Comparison of ENCODE assay signal across 27 cellular contexts in genomic region chr3:135849827-135850226, GRCh38.
"Had no signal": no experiment of that assay in that cellular context is flagged by ENCODE, and none has a peak within 500 bp of the region (broad histone marks: within the 10 kb centered on the region; RNA-seq: fewer than 3 reads in every experiment).

No MANE protein-coding gene starts in this region.

- FAIRE-seq: urothelium cell line had no signal

- H3K4me1 ChIP-seq: stomach, suprapubic skin, testis, thyroid gland, tibial artery, tibial nerve, transverse colon, upper lobe of left lung, upper lobe of right lung, uterus, vagina had no signal

- H3K27ac ChIP-seq: stomach, suprapubic skin, testis, thoracic aorta, thyroid gland, tibial artery, tibial nerve, transverse colon, upper lobe of left lung, upper lobe of right lung, uterus, vagina had no signal

- H3K4me3 ChIP-seq: stomach, suprapubic skin, testis, thoracic aorta, thyroid gland, tibial artery, tibial nerve, transverse colon, upper lobe of left lung, upper lobe of right lung, uterus, vagina had no signal

- H3K27me3 ChIP-seq: stomach, suprapubic skin, testis, thyroid gland, tibial nerve, transverse colon, upper lobe of left lung, uterus, vagina had no signal

- H3K36me3 ChIP-seq: stomach, suprapubic skin, thoracic aorta, thyroid gland, tibial artery, tibial nerve, transverse colon, upper lobe of left lung, upper lobe of right lung, uterus, vagina had no signal

- DNase-seq: stimulated activated CD4-positive, alpha-beta T cell treated with anti-CD3 and anti-CD28 coated beads, Interleukin-2, amount 100 ng/mL, for 48 hours; stimulated activated CD4-positive, alpha-beta T cell treated with anti-CD3 and anti-CD28 coated beads, Interleukin-4, amount 100 ng/mL, for 1 hour; stimulated activated CD4-positive, alpha-beta T cell treated with anti-CD3 and anti-CD28 coated beads, Interleukin-4, amount 100 ng/mL, for 24 hours; stimulated activated CD4-positive, alpha-beta T cell treated with anti-CD3 and anti-CD28 coated beads, Interleukin-4, amount 100 ng/mL, for 4 hours; stimulated activated CD8-positive, alpha-beta memory T cell treated with anti-CD3 and anti-CD28 coated beads, Interleukin-4, amount 100 ng/mL, for 48 hours; stimulated activated naive B cell treated with anti-CD40 and anti-IgM and Interleukin-4, amounts not matched to agents 10 μg/mL and 1 μg/mL and 100 μg/mL, for 72 hours; stimulated activated naive CD4-positive, alpha-beta T cell; stimulated activated naive CD4-positive, alpha-beta T cell treated with Interleukin-2 at 50 U/mL for 16 hours; stimulated activated naive CD8-positive, alpha-beta T cell treated with anti-CD3 and anti-CD28 coated beads, Interleukin-15, amount 100 ng/mL, for 72 hours; stimulated activated naive CD8-positive, alpha-beta T cell treated with anti-CD3 and anti-CD28 coated beads, Interleukin-15, Interleukin-2, amounts not matched to agents 100 U/mL and 50 U/mL, for 24 hours; stomach; substantia nigra; testis; thyroid gland; tibial artery; transverse colon; trophoblast cell; upper lobe of left lung; upper lobe of right lung; uterus had no signal

- ATAC-seq: stimulated activated effector memory CD8-positive, alpha-beta T cell treated with anti-CD3 and anti-CD28 coated beads, Interleukin-12 subunit alpha, Interleukin-12 subunit beta, amount 100 ng/mL, for 72 hours; stimulated activated memory B cell treated with anti-CD40 and anti-IgM and Interleukin-4, amounts not matched to agents 10 μg/mL and 1 μg/mL and 100 μg/mL, for 72 hours; stimulated activated naive B cell treated with anti-CD40 and anti-IgM and Interleukin-4, amounts not matched to agents 10 μg/mL and 1 μg/mL and 100 μg/mL, for 72 hours; stimulated activated naive CD8-positive, alpha-beta T cell treated with anti-CD3 and anti-CD28 coated beads, Interleukin-15, amount 100 ng/mL, for 72 hours; stimulated activated naive CD8-positive, alpha-beta T cell treated with anti-CD3 and anti-CD28 coated beads, Interleukin-15, Interleukin-2, amounts not matched to agents 100 U/mL and 50 U/mL, for 24 hours; upper lobe of right lung had no signal

- H3K9me3 ChIP-seq: stomach, suprapubic skin, testis, thoracic aorta, thyroid gland, tibial artery, tibial nerve, transverse colon, upper lobe of left lung, upper lobe of right lung, uterus, vagina had no signal
